In genomic region chr19:53870485-53870844, GRCh38 we compare ENCODE assay signal across 9 cellular contexts. TPM values are rescaled to one million over a fixed set of nuclear protein-coding genes. Genes with fewer than 3 reads are reported as not detected.
A peak's percentile ranks its signal among the peaks of the same experiment; 100 is the strongest.
DNase-seq lines count a peak whose midpoint lies in the region; ATAC-seq, FAIRE-seq and TF ChIP-seq lines count a peak whose summit lies in the region.
"Had no signal": no experiment of that assay in that cellular context is flagged by ENCODE, and none has a peak within 500 bp of the region (broad histone marks: within the 10 kb centered on the region; RNA-seq: fewer than 3 reads in every experiment).

No MANE protein-coding gene starts in this region.

- TF ChIP-seq POLR2A in gastroesophageal sphincter (IDR thresholded peaks at IDR 0.05) = no peak

- H3K27ac ChIP-seq in gastroesophageal sphincter = peak overlapping the region; percentile 4 to 98 (median 96)
- H3K27ac ChIP-seq: KMS-11 had no signal

- no peak for DNase-seq in GM18507 (ENCODE audit: extremely low spot score, insufficient read length, low read depth)
- DNase-seq in SKM-1 treated with dmso at 0.1 percent for 144 hours (lab: John Stamatoyannopoulos, UW; ENCODE audit: unreplicated experiment) = peak; percentile 65
- no peak for DNase-seq in stimulated activated CD4-positive, alpha-beta T cell treated with anti-CD3 and anti-CD28 coated beads, Interleukin-4, amount 100 ng/mL, for 4 hours
- no peak for DNase-seq in LoVo (ENCODE audit: low spot score)
- DNase-seq in NCI-H446 treated with DMSO at 0.1 percent for 48 hours (lab: John Stamatoyannopoulos, UW) = no peak

- ATAC-seq in gastroesophageal sphincter (no peak), HG03460 (IDR thresholded peaks at IDR 0.05; ENCODE audit: unreplicated experiment) (no peak)

- H3K4me3 ChIP-seq in gastroesophageal sphincter (peak overlapping the region; percentile 51 to 99), skeletal muscle satellite cell (ENCODE audit: low read length) (no peak overlapping the region)

- H3K9me3 ChIP-seq in gastroesophageal sphincter = no peaks in the 10 kb centered on the region
- no peaks in the 10 kb centered on the region for H3K9me3 ChIP-seq in skeletal muscle satellite cell (replicated peaks; ENCODE audit: low read length)

- H3K36me3 ChIP-seq in gastroesophageal sphincter (peaks cover 0 to 51% of the 10 kb centered on the region in 2 donors), skeletal muscle satellite cell (ENCODE audit: insufficient read depth, low read length) (peaks cover 28% of the 10 kb centered on the region)

- 7 to 10% methylated on average over 2 to 5 of the region's 5 CpGs for WGBS in gastroesophageal sphincter (ENCODE audit: low coverage in 1 of 2), 2 donors

- TF ChIP-seq EP300 in gastroesophageal sphincter (IDR thresholded peaks at IDR 0.05) = no peak

- H3K4me1 ChIP-seq in gastroesophageal sphincter = peaks cover 0 to 80% (median 58%) of the 10 kb centered on the region in 3 donors
- H3K4me1 ChIP-seq in skeletal muscle satellite cell (ENCODE audit: control insufficient read depth, insufficient read depth, low read length) = peaks cover 19% of the 10 kb centered on the region

- H3K4me2 ChIP-seq in skeletal muscle satellite cell (ENCODE audit: low read length) = peak overlapping the region; percentile 31
- H3K4me2 ChIP-seq: KMS-11 had no signal

- TF ChIP-seq CTCF in gastroesophageal sphincter (IDR thresholded peaks at IDR 0.05) = no peak

- H3K27me3 ChIP-seq in gastroesophageal sphincter (no peaks in the 10 kb centered on the region), skeletal muscle satellite cell (ENCODE audit: control insufficient read depth, insufficient read depth, low read length) (no peaks in the 10 kb centered on the region)

- no peak overlapping the region for H3K9ac ChIP-seq in skeletal muscle satellite cell (ENCODE audit: low read depth, low read length)
- H3K9ac ChIP-seq: KMS-11 had no signal

- FAIRE-seq in GM18507 (lab: Jason Lieb, UNC) = peak; percentile 48

RNA-seq across cellular contexts. Expression of gene MYADM, which starts 2.8 kb away (rescaled TPM):
- 100 to 1,000 TPM; 103 to 355 (median 140) TPM for total RNA-seq in gastroesophageal sphincter
- 16.7 and 34.1 TPM in 2 replicates for total RNA-seq in skeletal muscle satellite cell (2012; rRNA removed)

RNA-seq across cellular contexts. Expression of gene PRKCG, which starts 11.5 kb away (rescaled TPM):
- not detected for total RNA-seq in gastroesophageal sphincter
- total RNA-seq in skeletal muscle satellite cell (2012; rRNA removed) = not detected in 2 replicates

RNA-seq across cellular contexts. Expression of gene CACNG7, which starts 38.6 kb away (rescaled TPM):
- total RNA-seq in gastroesophageal sphincter = not detected
- 0.22 and 0.51 TPM in 2 replicates for total RNA-seq in skeletal muscle satellite cell (2012; rRNA removed)

RNA-seq across cellular contexts. Expression of gene NLRP12, which starts 46.4 kb away (rescaled TPM):
- 1 to 10 TPM in 1 of 4 donors, under 1 TPM in 3; 0.23 to 1.1 (median 0.28) TPM for total RNA-seq in gastroesophageal sphincter
- total RNA-seq in skeletal muscle satellite cell (2012; rRNA removed) = not detected in 2 replicates
